In genomic region chr2:10772868-10773215, GRCh38 we compare ENCODE assay signal across 24 cellular contexts. TPM values are rescaled to one million over a fixed set of nuclear protein-coding genes. Genes with fewer than 3 reads are reported as not detected.
DNase-seq lines count a peak whose midpoint lies in the region; ATAC-seq lines count a peak whose summit lies in the region.
"Had no signal": no experiment of that assay in that cellular context is flagged by ENCODE, and none has a peak within 500 bp of the region (broad histone marks: within the 10 kb centered on the region; RNA-seq: fewer than 3 reads in every experiment).

No MANE protein-coding gene starts in this region.

- peak overlapping the region; percentile 87 for H4K91ac ChIP-seq in trophoblast cell (ENCODE audit: low read depth, low read length)

- H2AFZ ChIP-seq in trophoblast cell (ENCODE audit: insufficient read depth, low read length, poor library complexity), result peak overlapping the region; percentile 1

- peak overlapping the region; percentile 88 for H2BK12ac ChIP-seq in trophoblast cell (ENCODE audit: low read length)

- H3K14ac ChIP-seq in trophoblast cell (ENCODE audit: low read length), result peak overlapping the region; percentile 91

- ATAC-seq in HG03039 (IDR thresholded peaks at IDR 0.05; ENCODE audit: unreplicated experiment) (no peak), HG02763 (IDR thresholded peaks at IDR 0.05; ENCODE audit: unreplicated experiment) (no peak)
- ATAC-seq: Panc1 had no signal

- H3K36me3 ChIP-seq in H7 (replicated peaks; ENCODE audit: control insufficient read depth, insufficient read depth, low read length) (no peaks in the 10 kb centered on the region; the same call in 1 of the 2 replicates), trophoblast cell (ENCODE audit: control insufficient read depth in 1 of 2, insufficient read depth in 2 of 2, low read length in 2 of 2) (peaks cover 24 to 26% of the 10 kb centered on the region in 2 experiments)

- WGBS in trophoblast cell (ENCODE audit: extremely low coverage, insufficient coverage, insufficient read length), result no CpG with 5 or more reads among the region's 13 CpGs

- no peaks in the 10 kb centered on the region for H3K27me3 ChIP-seq in H7 (ENCODE audit: control insufficient read depth, insufficient read depth, low read length)
- H3K27me3 ChIP-seq in trophoblast cell (ENCODE audit: insufficient read depth, low read length), result no peaks in the 10 kb centered on the region
- H3K27me3 ChIP-seq: BLaER1 had no signal

- H2BK120ac ChIP-seq in trophoblast cell (ENCODE audit: insufficient read depth, low read length, poor library complexity), result peak overlapping the region; percentile 80

- DNase-seq in AG08396 (ENCODE audit: low spot score), result peak; percentile 8
- DNase-seq in H7, result peak; percentile 63
- DNase-seq in medulla oblongata (ENCODE audit: extremely low spot score), result peak; percentile 13
- DNase-seq in trophoblast cell, result no peak
- DNase-seq in activated CD4-positive, alpha-beta T cell treated with anti-CD3 and anti-CD28 coated beads for 4 hours, result no peak
- DNase-seq in ureter (ENCODE audit: low spot score), result no peak
- DNase-seq: CD4-positive, alpha-beta T cell; COR-L47; DMS79; Karpas-422; MV-4-11; NCI-H1105 treated with DMSO at 0.1 percent for 48 hours; NCI-H1694; NCI-H2081; NCI-H2171; NCI-H524 treated with DMSO at 0.1 percent for 48 hours; NCI-H82; SIG-M5 had no signal

- H3K27ac ChIP-seq in trophoblast cell (ENCODE audit: low read depth, low read length), result peak overlapping the region; percentile 92
- H3K27ac ChIP-seq: BLaER1 had no signal

- H3K18ac ChIP-seq in trophoblast cell (ENCODE audit: low read length), result peak overlapping the region; percentile 88

- peak overlapping the region; percentile 75 for H3K4ac ChIP-seq in trophoblast cell (ENCODE audit: low read depth, low read length)

- no peak overlapping the region for H4K12ac ChIP-seq in trophoblast cell (ENCODE audit: low read depth, low read length)

- H3K9me3 ChIP-seq in trophoblast cell (ENCODE audit: insufficient read depth, low read depth, low read length), result no peaks in the 10 kb centered on the region
- H3K9me3 ChIP-seq: BLaER1, HAP-1 had no signal

- H3K79me2 ChIP-seq in trophoblast cell (ENCODE audit: control insufficient read depth, insufficient read depth, low read length, poor library complexity), result peaks cover 7% of the 10 kb centered on the region

- peak overlapping the region; percentile 86 for H2AK5ac ChIP-seq in trophoblast cell (ENCODE audit: low read length)

- H3K79me1 ChIP-seq in trophoblast cell (ENCODE audit: low read length), result peaks cover 21% of the 10 kb centered on the region

- H3K23ac ChIP-seq in trophoblast cell (ENCODE audit: low read length), result no peak overlapping the region

- peak overlapping the region; percentile 54 for H4K8ac ChIP-seq in trophoblast cell (ENCODE audit: low read depth, low read length)

- no peak overlapping the region for H3K9ac ChIP-seq in trophoblast cell (ENCODE audit: low read length)
- H3K9ac ChIP-seq: BLaER1 had no signal

- H3K4me2 ChIP-seq in trophoblast cell (ENCODE audit: low read length), result no peak overlapping the region
- H3K4me2 ChIP-seq: BLaER1 had no signal

- H2BK5ac ChIP-seq in trophoblast cell (ENCODE audit: low read depth, low read length, poor library complexity), result peak overlapping the region; percentile 43

- no peak overlapping the region for H3K4me3 ChIP-seq in H7 (ENCODE audit: insufficient read depth, low read depth, low read length)
- no peak overlapping the region for H3K4me3 ChIP-seq in trophoblast cell (ENCODE audit: low read depth, low read length)
- H3K4me3 ChIP-seq: BLaER1, HAP-1 had no signal

- peaks cover 23 to 29% of the 10 kb centered on the region in 2 experiments for H3K4me1 ChIP-seq in trophoblast cell (ENCODE audit: control insufficient read depth in 1 of 2, insufficient read depth in 2 of 2, low read length in 2 of 2)
- H3K4me1 ChIP-seq: HAP-1 had no signal

RNA-seq across cellular contexts. Expression of gene PDIA6, which starts 39.7 kb away (rescaled TPM):
- total RNA-seq in H7 (2014; rRNA removed; shearing (Covaris generic)), result 330 and 354 TPM in 2 replicates
- 459 and 461 TPM in 2 replicates for polyA plus RNA-seq in trophoblast cell (2013)
- total RNA-seq in ureter, result 125 TPM

RNA-seq across cellular contexts. Expression of gene ATP6V1C2, which starts 51.4 kb away (rescaled TPM):
- 0.30 and 0.42 TPM in 2 replicates for total RNA-seq in H7 (2014; rRNA removed; shearing (Covaris generic))
- 75.0 and 76.0 TPM in 2 replicates for polyA plus RNA-seq in trophoblast cell (2013)
- 0.23 TPM for total RNA-seq in ureter
- total RNA-seq: CD4-positive, alpha-beta T cell; M059J had no signal

Comparison
In these comparisons a context has a peak if more than half of its experiments do, and no peak if none do; other contexts are left out.
1. DNase-seq: peak in AG08396 (single experiment), H7 (single experiment) and medulla oblongata (single experiment); none in trophoblast cell (0 of 2), activated CD4-positive, alpha-beta T cell treated with anti-CD3 and anti-CD28 coated beads for 4 hours (0 of 2) and ureter (single experiment).